In genomic region chr2:217849576-217849975, GRCh38 we compare ENCODE assay signal across 1 cellular context.
TF ChIP-seq lines count a peak whose summit lies in the region.

No MANE protein-coding gene starts in this region.

TF ChIP-seq in IMR-90, 13 proteins besides CTCF, POLR2A, EP300 and RAD21 (continued from another document):
- no peak for TF ChIP-seq ELK1 (IDR thresholded peaks at IDR 0.05; ENCODE audit: borderline replicate concordance, low read depth, low read length)
- TF ChIP-seq USF2 (IDR thresholded peaks at IDR 0.05; ENCODE audit: low read depth, low read length), result no peak
- TF ChIP-seq CEBPB (IDR thresholded peaks at IDR 0.05; ENCODE audit: low read depth, low read length), result no peak
- no peak for TF ChIP-seq SMC3 (IDR thresholded peaks at IDR 0.05; ENCODE audit: low read depth, low read length)
- no peak for TF ChIP-seq MAFK (IDR thresholded peaks at IDR 0.05; ENCODE audit: low read depth, low read length)
- TF ChIP-seq NFE2L2 (IDR thresholded peaks at IDR 0.05; ENCODE audit: low read depth, low read length), result no peak
- no peak for TF ChIP-seq RCOR1 (IDR thresholded peaks at IDR 0.05; ENCODE audit: insufficient replicate concordance, low read length)
- no peak for TF ChIP-seq FOS (IDR thresholded peaks at IDR 0.05; ENCODE audit: low read depth, low read length)
